ENCODE assay signal across 2 cellular contexts in genomic region chr15:31267161-31268107, GRCh38.
TF ChIP-seq lines count a peak whose summit lies in the region.

No MANE protein-coding gene starts in this region.

TF ChIP-seq in HEK293, 187 proteins besides CTCF, POLR2A, EP300 and RAD21:
- TF ChIP-seq SP7 (tag by site-specific recombination; IDR thresholded peaks at IDR 0.05) (no peak), ZSCAN4 (tag by site-specific recombination; IDR thresholded peaks at IDR 0.05) (peak; percentile 82), RBAK (tag by site-specific recombination; IDR thresholded peaks at IDR 0.05) (no peak), ZBTB44 (tag by site-specific recombination; IDR thresholded peaks at IDR 0.05) (no peak), ZNF791 (tag by site-specific recombination; IDR thresholded peaks at IDR 0.05) (no peak), ZBTB21 (tag by site-specific recombination; IDR thresholded peaks at IDR 0.05) (no peak)

TF ChIP-seq in GM12878, 131 proteins besides CTCF, POLR2A, EP300 and RAD21:
- TF ChIP-seq KLF5 (IDR thresholded peaks at IDR 0.05; ENCODE audit: partially characterized antibody) = no peak
- no peak for TF ChIP-seq TCF12 (IDR thresholded peaks at IDR 0.05; ENCODE audit: low read depth, low read length)
- TF ChIP-seq HDGF (IDR thresholded peaks at IDR 0.05) = peak; percentile 80
- TF ChIP-seq CHD1 (IDR thresholded peaks at IDR 0.05; ENCODE audit: low read depth, low read length) = no peak
- no peak for TF ChIP-seq HSF1 (IDR thresholded peaks at IDR 0.05; ENCODE audit: low read depth, low read length)
- TF ChIP-seq IRF4 (IDR thresholded peaks at IDR 0.05; ENCODE audit: low read depth, low read length) = no peak
- TF ChIP-seq PML (IDR thresholded peaks at IDR 0.05; ENCODE audit: low read length) = no peak
- no peak for TF ChIP-seq TBL1XR1 (IDR thresholded peaks at IDR 0.05; ENCODE audit: low read depth, low read length)
- TF ChIP-seq EGR1 (IDR thresholded peaks at IDR 0.05; ENCODE audit: borderline replicate concordance in 1 of 2, low read depth in 2 of 2, low read length in 2 of 2) = no peak
- no peak for TF ChIP-seq USF1 (IDR thresholded peaks at IDR 0.05; ENCODE audit: borderline replicate concordance, extremely low read length, insufficient read depth, low read depth, low read length)
- TF ChIP-seq BCL3 (IDR thresholded peaks at IDR 0.05; ENCODE audit: borderline replicate concordance, insufficient read depth, low read depth, low read length, poor library complexity, severe bottlenecking) = peak; percentile 27
- no peak for TF ChIP-seq CEBPZ (IDR thresholded peaks at IDR 0.05; ENCODE audit: low read depth, low read length)
TF ChIP-seq in GM12878: peak in this region for 2.
